ENCODE assay signal across 8 cellular contexts in genomic region chr2:25877431-25878360, GRCh38. TPM values are rescaled to one million over a fixed set of nuclear protein-coding genes. Genes with fewer than 3 reads are reported as not detected.
A peak's percentile ranks its signal among the peaks of the same experiment; 100 is the strongest.
DNase-seq lines count a peak whose midpoint lies in the region; TF ChIP-seq lines count a peak whose summit lies in the region.

No MANE protein-coding gene starts in this region.

- H4K20me1 ChIP-seq in DOHH2 (ENCODE audit: control insufficient read depth, insufficient read depth, low read depth, low read length): peaks cover 18% of the 10 kb centered on the region

- H3K4me1 ChIP-seq in DOHH2 (ENCODE audit: control insufficient read depth, low read length): peaks cover 23% of the 10 kb centered on the region
- H3K4me1 ChIP-seq in ovary (ENCODE audit: insufficient read depth): peaks cover 4% of the 10 kb centered on the region
- H3K4me1 ChIP-seq in thymus (ENCODE audit: control insufficient read depth, insufficient read depth, low read length): peaks cover 5% of the 10 kb centered on the region

- peak overlapping the region; percentile 95 for H3K9ac ChIP-seq in SK-N-MC (ENCODE audit: insufficient read length)

- no peak for TF ChIP-seq EP300 in ovary (IDR thresholded peaks at IDR 0.05)

- TF ChIP-seq CTCF in DOHH2 (IDR thresholded peaks at IDR 0.05; ENCODE audit: low read depth, low read length, poor library complexity, severe bottlenecking): no peak
- no peak for TF ChIP-seq CTCF in glutamatergic neuron (IDR thresholded peaks at IDR 0.05; ENCODE audit: partially characterized antibody, unreplicated experiment)
- TF ChIP-seq CTCF in ovary (IDR thresholded peaks at IDR 0.05): no peak

- H3K27me3 Mint-ChIP-seq in glutamatergic neuron (ENCODE audit: unreplicated experiment): peaks cover 4% of the 10 kb centered on the region

- H3K27me3 ChIP-seq in DOHH2 (ENCODE audit: control insufficient read depth, low read length) (no peaks in the 10 kb centered on the region), ovary (no peaks in the 10 kb centered on the region), thymus (ENCODE audit: control insufficient read depth, insufficient read depth) (no peaks in the 10 kb centered on the region)

- H3K4me1 Mint-ChIP-seq in glutamatergic neuron (ENCODE audit: low read depth, unreplicated experiment): peaks cover 5% of the 10 kb centered on the region

- peak overlapping the region; percentile 75 for H3K4me2 ChIP-seq in DOHH2 (ENCODE audit: low read length)

- H3K9me3 ChIP-seq in DOHH2 (ENCODE audit: control insufficient read depth, insufficient read depth, low read length) (no peaks in the 10 kb centered on the region), SK-N-MC (ENCODE audit: low read depth, low read length) (no peaks in the 10 kb centered on the region), ovary (no peaks in the 10 kb centered on the region), thymus (ENCODE audit: control insufficient read depth) (no peaks in the 10 kb centered on the region)

- peaks cover 2% of the 10 kb centered on the region for H3K9me3 Mint-ChIP-seq in glutamatergic neuron (ENCODE audit: unreplicated experiment)

- 0% methylated on average over 64 of the region's 64 CpGs for WGBS in ovary, 3 donors
- WGBS in thymus: under 1% methylated on average over 64 of the region's 64 CpGs

- H3K79me2 ChIP-seq in DOHH2 (ENCODE audit: control insufficient read depth, low read length): peaks cover 55% of the 10 kb centered on the region

- intact Hi-C loops in ovary (cut with DNase I): no loop called here

- no peaks in the 10 kb centered on the region for H3K36me3 Mint-ChIP-seq in glutamatergic neuron (ENCODE audit: unreplicated experiment)

- no peaks in the 10 kb centered on the region for H3K9me2 ChIP-seq in DOHH2 (replicated peaks; ENCODE audit: control insufficient read depth, low read length)

- TF ChIP-seq POLR2A in ovary (IDR thresholded peaks at IDR 0.05): no peak

- peak overlapping the region; percentile 62 for H3K27ac ChIP-seq in DOHH2 (ENCODE audit: low read depth, low read length)
- peak overlapping the region; percentile 82 for H3K27ac ChIP-seq in SK-N-MC
- H3K27ac ChIP-seq in ovary: peak overlapping the region; percentile 65 to 82
- H3K27ac ChIP-seq in thymus (ENCODE audit: low read depth): peak overlapping the region; percentile 96

- H3K36me3 ChIP-seq in DOHH2 (ENCODE audit: control insufficient read depth, low read length): peaks cover 26% of the 10 kb centered on the region
- H3K36me3 ChIP-seq in SK-N-MC (ENCODE audit: insufficient read depth, low read length): peaks cover 6% of the 10 kb centered on the region; the same call in 1 of the 2 replicates
- H3K36me3 ChIP-seq in ovary: no peaks in the 10 kb centered on the region
- H3K36me3 ChIP-seq in thymus (ENCODE audit: control insufficient read depth, insufficient read depth): peaks cover 5% of the 10 kb centered on the region

- DNase-seq in H4 (ENCODE audit: low spot score) (peak; percentile 42), LoVo (ENCODE audit: low spot score) (peak; percentile 74), SK-N-MC (ENCODE audit: low read depth, low spot score) (no peak), glutamatergic neuron (peak; percentile 59), ovary (peak; percentile 25 to 58 (median 42))
- DNase-seq in activated naive CD4-positive, alpha-beta T cell treated with anti-CD3 and anti-CD28 coated beads, Interleukin-2, amount 50 U/mL, for 16 hours: peak; percentile 51

- peak overlapping the region; percentile 94 for H3K27ac Mint-ChIP-seq in glutamatergic neuron (ENCODE audit: unreplicated experiment)

- H3K4me3 Mint-ChIP-seq in glutamatergic neuron (ENCODE audit: unreplicated experiment): peak overlapping the region; percentile 96

- H3K4me3 ChIP-seq in DOHH2 (ENCODE audit: low read length) (peak overlapping the region; percentile 90), SK-N-MC (peak overlapping the region; percentile 94), ovary (peak overlapping the region; percentile 77), thymus (ENCODE audit: low read length) (peak overlapping the region; percentile 72)

- H3F3A ChIP-seq in DOHH2 (ENCODE audit: control insufficient read depth, insufficient read depth): no peaks in the 10 kb centered on the region

RNA-seq across cellular contexts. Expression of gene ASXL2, which starts 0.6 kb away (rescaled TPM):
- 4.4 TPM in 2 replicates for total RNA-seq in H4 (2014; rRNA removed; shearing (Covaris generic))
- total RNA-seq in glutamatergic neuron (ENCODE audit: unreplicated experiment) (19.9 TPM), ovary (10 to 100 TPM in 6 of 7 donors, 1 to 10 TPM in 1; 7.2 to 25.0 (median 17.8) TPM)
- polyA plus RNA-seq in ovary (10 to 100 TPM in 1 of 2 donors, 1 to 10 TPM in 1; 3.0 to 13.5 TPM), thymus (4.6 TPM)
